2 cellular contexts compared by ENCODE assay signal in genomic region chr7:83452256-83452655, GRCh38.
A peak's percentile ranks its signal among the peaks of the same experiment; 100 is the strongest.
TF ChIP-seq lines count a peak whose summit lies in the region.

No MANE protein-coding gene starts in this region.

TF ChIP-seq in GM23338, 12 proteins besides CTCF, POLR2A, EP300 and RAD21 (continued from another document):
- 0 out of 2 replicates have a peak, but pooled peaks have one; percentile 7 for TF ChIP-seq ZNF462 (CRISPR knock-in tag; IDR thresholded peaks at IDR 0.05)
- TF ChIP-seq, protein P1, sequence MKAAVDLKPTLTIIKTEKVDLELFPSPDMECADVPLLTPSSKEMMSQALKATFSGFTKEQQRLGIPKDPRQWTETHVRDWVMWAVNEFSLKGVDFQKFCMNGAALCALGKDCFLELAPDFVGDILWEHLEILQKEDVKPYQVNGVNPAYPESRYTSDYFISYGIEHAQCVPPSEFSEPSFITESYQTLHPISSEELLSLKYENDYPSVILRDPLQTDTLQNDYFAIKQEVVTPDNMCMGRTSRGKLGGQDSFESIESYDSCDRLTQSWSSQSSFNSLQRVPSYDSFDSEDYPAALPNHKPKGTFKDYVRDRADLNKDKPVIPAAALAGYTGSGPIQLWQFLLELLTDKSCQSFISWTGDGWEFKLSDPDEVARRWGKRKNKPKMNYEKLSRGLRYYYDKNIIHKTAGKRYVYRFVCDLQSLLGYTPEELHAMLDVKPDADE (IDR thresholded peaks at IDR 0.05): no peak

TF ChIP-seq in SK-N-SH, 30 proteins besides CTCF, POLR2A, EP300 and RAD21 (continued from another document):
- TF ChIP-seq, protein P2, sequence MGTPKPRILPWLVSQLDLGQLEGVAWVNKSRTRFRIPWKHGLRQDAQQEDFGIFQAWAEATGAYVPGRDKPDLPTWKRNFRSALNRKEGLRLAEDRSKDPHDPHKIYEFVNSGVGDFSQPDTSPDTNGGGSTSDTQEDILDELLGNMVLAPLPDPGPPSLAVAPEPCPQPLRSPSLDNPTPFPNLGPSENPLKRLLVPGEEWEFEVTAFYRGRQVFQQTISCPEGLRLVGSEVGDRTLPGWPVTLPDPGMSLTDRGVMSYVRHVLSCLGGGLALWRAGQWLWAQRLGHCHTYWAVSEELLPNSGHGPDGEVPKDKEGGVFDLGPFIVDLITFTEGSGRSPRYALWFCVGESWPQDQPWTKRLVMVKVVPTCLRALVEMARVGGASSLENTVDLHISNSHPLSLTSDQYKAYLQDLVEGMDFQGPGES (IDR thresholded peaks at IDR 0.05; ENCODE audit: low read depth, low read length): no peak
- TF ChIP-seq RCOR1 (IDR thresholded peaks at IDR 0.05; ENCODE audit: low read length) (no peak), TAF1 (IDR thresholded peaks at IDR 0.05; ENCODE audit: borderline replicate concordance, low read depth, low read length) (no peak), EZH2phosphoT487 (IDR thresholded peaks at IDR 0.05; ENCODE audit: borderline replicate concordance, low read depth) (no peak), TEAD4 (IDR thresholded peaks at IDR 0.05; ENCODE audit: borderline replicate concordance, insufficient read depth) (no peak), FOSL2 (IDR thresholded peaks at IDR 0.05; ENCODE audit: borderline replicate concordance, low read depth) (no peak), POLR2AphosphoS5 (IDR thresholded peaks at IDR 0.05; ENCODE audit: low read depth, low read length) (no peak), SIN3A (IDR thresholded peaks at IDR 0.05; ENCODE audit: borderline replicate concordance, low read depth, low read length) (no peak), NFIC (IDR thresholded peaks at IDR 0.05; ENCODE audit: borderline replicate concordance) (no peak), RFX5 (IDR thresholded peaks at IDR 0.05; ENCODE audit: low read length) (no peak), USF2 (IDR thresholded peaks at IDR 0.05; ENCODE audit: borderline replicate concordance, low read depth, low read length) (no peak), SMC3 (IDR thresholded peaks at IDR 0.05; ENCODE audit: low read depth, low read length) (no peak), GABPA (IDR thresholded peaks at IDR 0.05; ENCODE audit: low read depth) (no peak), CHD2 (IDR thresholded peaks at IDR 0.05; ENCODE audit: low read length, partially characterized antibody) (no peak), ELF1 (IDR thresholded peaks at IDR 0.05) (no peak), JUND (IDR thresholded peaks at IDR 0.05) (no peak)
- TF ChIP-seq, protein P3, sequence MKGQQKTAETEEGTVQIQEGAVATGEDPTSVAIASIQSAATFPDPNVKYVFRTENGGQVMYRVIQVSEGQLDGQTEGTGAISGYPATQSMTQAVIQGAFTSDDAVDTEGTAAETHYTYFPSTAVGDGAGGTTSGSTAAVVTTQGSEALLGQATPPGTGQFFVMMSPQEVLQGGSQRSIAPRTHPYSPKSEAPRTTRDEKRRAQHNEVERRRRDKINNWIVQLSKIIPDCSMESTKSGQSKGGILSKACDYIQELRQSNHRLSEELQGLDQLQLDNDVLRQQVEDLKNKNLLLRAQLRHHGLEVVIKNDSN (IDR thresholded peaks at IDR 0.05; ENCODE audit: borderline replicate concordance, low read depth): no peak
